Comparison of ENCODE assay signal across 2 cellular contexts in the genomic region with DNA sequence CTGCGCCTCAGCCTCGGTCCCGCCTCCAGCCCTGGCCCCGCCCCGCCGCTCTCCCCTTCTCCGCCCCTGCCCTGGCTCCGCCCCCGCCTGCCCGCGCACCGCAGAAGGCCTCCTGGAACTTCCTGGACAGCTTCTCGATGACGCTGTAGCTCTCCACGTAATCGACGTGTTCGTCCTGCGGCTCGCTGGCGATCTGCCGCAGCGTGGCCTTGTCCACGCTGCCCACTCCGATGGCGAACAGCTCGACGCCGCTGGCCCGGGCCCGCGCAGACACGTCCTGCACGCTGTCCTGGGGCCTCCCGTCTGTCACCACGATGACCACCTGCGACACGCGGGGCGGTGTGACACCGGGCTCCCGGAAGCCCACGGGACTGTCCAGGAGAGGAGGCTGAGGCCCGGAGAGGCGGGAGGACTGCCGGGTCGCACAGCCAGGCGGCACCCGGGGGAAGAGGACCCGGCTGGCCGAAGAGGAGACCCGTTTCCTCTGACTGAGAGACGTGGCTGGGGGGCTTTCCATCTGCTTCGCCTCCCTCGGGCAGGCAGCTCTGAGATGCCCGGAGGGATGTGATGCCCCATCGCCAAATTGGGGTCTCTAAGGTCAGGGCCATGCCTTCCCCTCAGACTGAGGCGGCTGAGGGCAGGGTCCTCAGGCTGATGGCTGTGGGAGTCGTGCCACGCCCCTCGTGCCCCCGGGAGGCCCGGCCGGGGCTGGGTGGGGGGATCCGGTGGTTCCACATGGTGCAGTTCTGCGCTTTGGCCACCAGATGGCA.
A peak's percentile ranks its signal among the peaks of the same experiment; 100 is the strongest.
TF ChIP-seq lines count a peak whose summit lies in the region.

No MANE protein-coding gene starts in this region.

TF ChIP-seq in GM12891, 5 proteins besides CTCF, POLR2A, EP300 and RAD21:
- TF ChIP-seq POLR2AphosphoS5 (IDR thresholded peaks at IDR 0.05; ENCODE audit: low read depth, low read length) (peak; percentile 77; the same call in 1 of the 2 replicates), POU2F2 (IDR thresholded peaks at IDR 0.05; ENCODE audit: low read depth, low read length) (no peak)

TF ChIP-seq in GM12878, 131 proteins besides CTCF, POLR2A, EP300 and RAD21 (continues in another document):
- TF ChIP-seq TCF12 (IDR thresholded peaks at IDR 0.05; ENCODE audit: low read depth, low read length) (no peak), YY1 (IDR thresholded peaks at IDR 0.05; ENCODE audit: low read depth, low read length) (peak; percentile 65), CHD2 (IDR thresholded peaks at IDR 0.05; ENCODE audit: borderline replicate concordance, low read depth, low read length) (peak; percentile 47; the same call in 1 of the 2 replicates), CUX1 (IDR thresholded peaks at IDR 0.05; ENCODE audit: insufficient replicate concordance, low read depth, low read length) (no peak), POLR2AphosphoS5 (IDR thresholded peaks at IDR 0.05; ENCODE audit: low read length) (peak; percentile 57; the same call in 1 of the 2 replicates), PML (IDR thresholded peaks at IDR 0.05; ENCODE audit: low read length) (no peak), SMARCA5 (IDR thresholded peaks at IDR 0.05) (no peak; the same call in 1 of the 2 replicates), SMAD1 (IDR thresholded peaks at IDR 0.05; ENCODE audit: low read depth, partially characterized antibody) (no peak), CHD4 (IDR thresholded peaks at IDR 0.05) (peak; percentile 84; the same call in 1 of the 2 replicates), ZNF622 (IDR thresholded peaks at IDR 0.05) (no peak), FOS (IDR thresholded peaks at IDR 0.05; ENCODE audit: borderline replicate concordance, extremely low read depth, insufficient read length) (no peak), TAF1 (IDR thresholded peaks at IDR 0.05; ENCODE audit: borderline replicate concordance, low read depth, low read length) (0 out of 2 replicates have a peak, but pooled peaks have one; percentile 32), EZH2 (IDR thresholded peaks at IDR 0.05; ENCODE audit: borderline replicate concordance, control insufficient read depth, low read depth, low read length) (no peak), DPF2 (IDR thresholded peaks at IDR 0.05) (peak; percentile 77), ZBTB40 (IDR thresholded peaks at IDR 0.05; ENCODE audit: borderline replicate concordance) (no peak), CREM (IDR thresholded peaks at IDR 0.05; ENCODE audit: low read depth) (peak; percentile 88), BACH1 (IDR thresholded peaks at IDR 0.05; ENCODE audit: borderline replicate concordance) (peak; percentile 92), ZNF384 (IDR thresholded peaks at IDR 0.05; ENCODE audit: borderline replicate concordance, low read depth, low read length) (no peak), MTA2 (IDR thresholded peaks at IDR 0.05; ENCODE audit: low read depth) (peak; percentile 16; the same call in 1 of the 2 replicates), NFYA (IDR thresholded peaks at IDR 0.05; ENCODE audit: borderline replicate concordance, low read depth, low read length) (no peak), MAX (IDR thresholded peaks at IDR 0.05; ENCODE audit: low read depth, low read length) (peak; percentile 91), ZSCAN29 (IDR thresholded peaks at IDR 0.05) (no peak), POU2F2 (IDR thresholded peaks at IDR 0.05; ENCODE audit: borderline replicate concordance, low read depth, low read length) (0 out of 3 replicates have a peak, but pooled peaks have one; percentile 49), IKZF1 (conservative IDR thresholded peaks at IDR 0.05) (peak; percentile 85), HCFC1 (IDR thresholded peaks at IDR 0.05; ENCODE audit: low read length) (peak; percentile 20; the same call in 1 of the 2 replicates), STAT1 (conservative IDR thresholded peaks at IDR 0.05) (no peak), TARDBP (IDR thresholded peaks at IDR 0.05; ENCODE audit: borderline replicate concordance) (no peak; the same call in 1 of the 2 replicates), SIX5 (IDR thresholded peaks at IDR 0.05; ENCODE audit: low read depth, low read length, severe bottlenecking) (no peak), SRF (IDR thresholded peaks at IDR 0.05; ENCODE audit: low read depth in 2 of 2, low read length in 2 of 2) (0 out of 4 replicates have a peak, but pooled peaks of 1 of the 2 experiments have one; percentile 1), RAD51 (IDR thresholded peaks at IDR 0.05) (no peak), RFX5 (IDR thresholded peaks at IDR 0.05; ENCODE audit: low read depth, low read length) (peak; percentile 9; the same call in 1 of the 2 replicates), ZNF207 (IDR thresholded peaks at IDR 0.05; ENCODE audit: borderline replicate concordance) (peak; percentile 81; the same call in 1 of the 2 replicates), MYB (IDR thresholded peaks at IDR 0.05; ENCODE audit: borderline replicate concordance, low read depth, low read length) (no peak), EED (IDR thresholded peaks at IDR 0.05; ENCODE audit: low read depth) (peak; percentile 25; the same call in 1 of the 2 replicates)
- TF ChIP-seq, protein P1, sequence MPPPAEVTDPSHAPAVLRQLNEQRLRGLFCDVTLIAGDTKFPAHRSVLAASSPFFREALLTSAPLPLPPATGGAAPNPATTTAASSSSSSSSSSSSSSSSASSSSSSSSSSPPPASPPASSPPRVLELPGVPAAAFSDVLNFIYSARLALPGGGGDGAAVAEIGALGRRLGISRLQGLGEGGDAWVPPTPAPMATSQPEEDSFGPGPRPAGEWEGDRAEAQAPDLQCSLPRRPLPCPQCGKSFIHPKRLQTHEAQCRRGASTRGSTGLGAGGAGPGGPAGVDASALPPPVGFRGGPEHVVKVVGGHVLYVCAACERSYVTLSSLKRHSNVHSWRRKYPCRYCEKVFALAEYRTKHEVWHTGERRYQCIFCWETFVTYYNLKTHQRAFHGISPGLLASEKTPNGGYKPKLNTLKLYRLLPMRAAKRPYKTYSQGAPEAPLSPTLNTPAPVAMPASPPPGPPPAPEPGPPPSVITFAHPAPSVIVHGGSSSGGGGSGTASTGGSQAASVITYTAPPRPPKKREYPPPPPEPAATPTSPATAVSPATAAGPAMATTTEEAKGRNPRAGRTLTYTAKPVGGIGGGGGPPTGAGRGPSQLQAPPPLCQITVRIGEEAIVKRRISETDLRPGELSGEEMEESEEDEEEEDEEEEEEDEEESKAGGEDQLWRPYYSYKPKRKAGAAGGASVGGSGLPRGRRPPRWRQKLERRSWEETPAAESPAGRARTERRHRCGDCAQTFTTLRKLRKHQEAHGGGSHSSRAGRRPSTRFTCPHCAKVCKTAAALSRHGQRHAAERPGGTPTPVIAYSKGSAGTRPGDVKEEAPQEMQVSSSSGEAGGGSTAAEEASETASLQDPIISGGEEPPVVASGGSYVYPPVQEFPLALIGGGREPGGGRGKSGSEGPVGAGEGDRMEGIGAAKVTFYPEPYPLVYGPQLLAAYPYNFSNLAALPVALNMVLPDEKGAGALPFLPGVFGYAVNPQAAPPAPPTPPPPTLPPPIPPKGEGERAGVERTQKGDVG (CRISPR knock-in tag; IDR thresholded peaks at IDR 0.05) = no peak
- TF ChIP-seq, protein P2, sequence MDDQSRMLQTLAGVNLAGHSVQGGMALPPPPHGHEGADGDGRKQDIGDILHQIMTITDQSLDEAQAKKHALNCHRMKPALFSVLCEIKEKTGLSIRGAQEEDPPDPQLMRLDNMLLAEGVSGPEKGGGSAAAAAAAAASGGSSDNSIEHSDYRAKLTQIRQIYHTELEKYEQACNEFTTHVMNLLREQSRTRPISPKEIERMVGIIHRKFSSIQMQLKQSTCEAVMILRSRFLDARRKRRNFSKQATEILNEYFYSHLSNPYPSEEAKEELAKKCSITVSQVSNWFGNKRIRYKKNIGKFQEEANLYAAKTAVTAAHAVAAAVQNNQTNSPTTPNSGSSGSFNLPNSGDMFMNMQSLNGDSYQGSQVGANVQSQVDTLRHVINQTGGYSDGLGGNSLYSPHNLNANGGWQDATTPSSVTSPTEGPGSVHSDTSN (IDR thresholded peaks at IDR 0.05; ENCODE audit: insufficient replicate concordance, low read depth, low read length) = no peak
- TF ChIP-seq, protein P3, sequence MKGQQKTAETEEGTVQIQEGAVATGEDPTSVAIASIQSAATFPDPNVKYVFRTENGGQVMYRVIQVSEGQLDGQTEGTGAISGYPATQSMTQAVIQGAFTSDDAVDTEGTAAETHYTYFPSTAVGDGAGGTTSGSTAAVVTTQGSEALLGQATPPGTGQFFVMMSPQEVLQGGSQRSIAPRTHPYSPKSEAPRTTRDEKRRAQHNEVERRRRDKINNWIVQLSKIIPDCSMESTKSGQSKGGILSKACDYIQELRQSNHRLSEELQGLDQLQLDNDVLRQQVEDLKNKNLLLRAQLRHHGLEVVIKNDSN (IDR thresholded peaks at IDR 0.05; ENCODE audit: borderline replicate concordance, extremely low read length, insufficient read depth, low read depth, low read length) = no peak
- TF ChIP-seq, protein P4, sequence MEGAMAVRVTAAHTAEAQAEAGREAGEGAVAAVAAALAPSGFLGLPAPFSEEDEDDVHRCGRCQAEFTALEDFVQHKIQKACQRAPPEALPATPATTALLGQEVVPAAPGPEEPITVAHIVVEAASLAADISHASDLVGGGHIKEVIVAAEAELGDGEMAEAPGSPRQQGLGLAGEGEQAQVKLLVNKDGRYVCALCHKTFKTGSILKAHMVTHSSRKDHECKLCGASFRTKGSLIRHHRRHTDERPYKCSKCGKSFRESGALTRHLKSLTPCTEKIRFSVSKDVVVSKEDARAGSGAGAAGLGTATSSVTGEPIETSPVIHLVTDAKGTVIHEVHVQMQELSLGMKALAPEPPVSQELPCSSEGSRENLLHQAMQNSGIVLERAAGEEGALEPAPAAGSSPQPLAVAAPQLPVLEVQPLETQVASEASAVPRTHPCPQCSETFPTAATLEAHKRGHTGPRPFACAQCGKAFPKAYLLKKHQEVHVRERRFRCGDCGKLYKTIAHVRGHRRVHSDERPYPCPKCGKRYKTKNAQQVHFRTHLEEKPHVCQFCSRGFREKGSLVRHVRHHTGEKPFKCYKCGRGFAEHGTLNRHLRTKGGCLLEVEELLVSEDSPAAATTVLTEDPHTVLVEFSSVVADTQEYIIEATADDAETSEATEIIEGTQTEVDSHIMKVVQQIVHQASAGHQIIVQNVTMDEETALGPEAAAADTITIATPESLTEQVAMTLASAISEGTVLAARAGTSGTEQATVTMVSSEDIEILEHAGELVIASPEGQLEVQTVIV (IDR thresholded peaks at IDR 0.05; ENCODE audit: borderline replicate concordance, partially characterized antibody) = no peak
